Comparison of ENCODE assay signal across 10 cellular contexts in the genomic region with DNA sequence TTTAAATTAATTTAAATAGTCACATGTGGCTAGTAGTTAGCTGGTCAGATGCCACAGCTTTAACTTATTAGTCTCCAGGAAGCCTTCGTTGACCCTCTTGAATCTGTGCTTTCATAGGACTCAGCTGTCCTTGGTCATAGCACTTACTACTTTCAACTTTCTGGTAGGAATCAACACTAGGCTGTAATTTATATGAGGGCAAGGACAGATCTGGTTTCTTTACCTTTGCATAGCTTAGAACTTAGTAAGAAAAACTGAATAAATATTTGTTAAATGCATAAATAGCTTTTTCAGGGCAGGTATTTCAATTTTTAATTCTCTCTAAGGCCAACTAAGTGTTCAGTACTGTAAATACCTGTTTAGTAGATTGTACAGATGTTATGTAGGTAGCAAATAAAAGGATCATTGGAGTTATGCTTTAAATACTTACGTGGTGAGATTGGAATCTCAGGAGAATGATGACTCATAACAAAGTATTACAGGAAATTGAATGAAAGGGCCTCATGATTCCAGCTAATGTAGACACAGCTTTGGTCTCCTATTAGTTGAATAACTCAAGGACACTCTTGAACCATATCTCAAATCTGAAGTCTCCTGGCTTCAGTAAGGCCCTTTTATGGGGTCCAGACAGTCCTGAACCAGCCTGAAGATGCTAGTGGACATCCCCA. TPM values are rescaled to one million over a fixed set of nuclear protein-coding genes. Genes with fewer than 3 reads are reported as not detected.
DNase-seq lines count a peak whose midpoint lies in the region; ATAC-seq and TF ChIP-seq lines count a peak whose summit lies in the region.
"Had no signal": no experiment of that assay in that cellular context is flagged by ENCODE, and none has a peak within 500 bp of the region (broad histone marks: within the 10 kb centered on the region; RNA-seq: fewer than 3 reads in every experiment).

No MANE protein-coding gene starts in this region.

- no peaks in the 10 kb centered on the region for H3K9me2 ChIP-seq in PC-3 (replicated peaks; ENCODE audit: low read length)

- intact Hi-C loops in PC-3 (cut with micrococcal nuclease): loop anchor here (5.0 kb wide), 2 partner anchors 65 to 80 kb away; no protein-coding TSS in a partner anchor

- peak overlapping the region; percentile 79 to 91 for H3K4me3 Mint-ChIP-seq in effector memory CD8-positive, alpha-beta T cell
- peak overlapping the region; percentile 44 for H3K4me3 Mint-ChIP-seq in progenitor cell of endocrine pancreas (ENCODE audit: low read depth)

- DNase-seq in DMS79 treated with DMSO at 0.1 percent for 48 hours (lab: John Stamatoyannopoulos, UW) (peak; percentile 33), PC-3 (peak; percentile 94), progenitor cell of endocrine pancreas (ENCODE audit: low spot score, unreplicated experiment) (no peak)
- no peak for DNase-seq in effector memory CD8-positive, alpha-beta T cell
- DNase-seq: glutamatergic neuron, NCI-H2227 treated with DMSO at 0.1 percent for 48 hours had no signal

- H3K9ac ChIP-seq in PC-3 (ENCODE audit: low read length): peak overlapping the region; percentile 73; the same call in 1 of the 2 replicates

- TF ChIP-seq CTCF in PC-3 (conservative IDR thresholded peaks at IDR 0.05; ENCODE audit: low read depth, low read length): no peak
- no peak for TF ChIP-seq CTCF in progenitor cell of endocrine pancreas (IDR thresholded peaks at IDR 0.05; ENCODE audit: unreplicated experiment)

- peak overlapping the region; percentile 82; the same call in 1 of the 2 replicates for H3K4me3 ChIP-seq in PC-3 (ENCODE audit: low read length)

- BruUV-seq in PC-3 (replicated peaks; lab: Mats Ljungman, UMichigan): TSS peak; percentile 92

- ATAC-seq in PC-3 (peak; percentile 47), HG03469 (IDR thresholded peaks at IDR 0.05; ENCODE audit: unreplicated experiment) (no peak), HG02623 (IDR thresholded peaks at IDR 0.05; ENCODE audit: unreplicated experiment) (no peak), GM18909 (IDR thresholded peaks at IDR 0.05; ENCODE audit: poor library complexity, unreplicated experiment) (no peak), HG03439 (IDR thresholded peaks at IDR 0.05; ENCODE audit: unreplicated experiment) (no peak)
- ATAC-seq in effector memory CD8-positive, alpha-beta T cell (replicated peaks): no peak

- H3K36me3 ChIP-seq in PC-3 (ENCODE audit: low read depth, low read length): peaks cover 6% of the 10 kb centered on the region

- POLR2A ChIA-PET in PC-3 (lab: Charles Lee; ENCODE audit: unreplicated experiment): interaction anchor here (1.0 to 1.1 kb wide), 3 partner anchors 11 to 65 kb away, joined by 4 to 7 read pairs (median 6); no protein-coding TSS in a partner anchor

- H3K4me1 ChIP-seq in PC-3 (ENCODE audit: insufficient read depth, low read length): peaks cover 72% of the 10 kb centered on the region

- H3K27me3 ChIP-seq in PC-3 (ENCODE audit: low read length): no peaks in the 10 kb centered on the region

- peak overlapping the region; percentile 88 for H3K27ac ChIP-seq in PC-3 (ENCODE audit: low read length)

- H3F3A ChIP-seq in PC-3 (ENCODE audit: low read length, unreplicated experiment): no peaks in the 10 kb centered on the region

- H3K4me2 ChIP-seq in PC-3 (ENCODE audit: low read length): peak overlapping the region; percentile 81

- H4K20me1 ChIP-seq in PC-3 (ENCODE audit: low read length): no peaks in the 10 kb centered on the region

- H3K27ac Mint-ChIP-seq in effector memory CD8-positive, alpha-beta T cell: peak overlapping the region; percentile 95 to 98
- H3K27ac Mint-ChIP-seq in progenitor cell of endocrine pancreas: no peak overlapping the region

- H3K4me1 Mint-ChIP-seq in effector memory CD8-positive, alpha-beta T cell (ENCODE audit: low read depth in 2 of 2): peaks cover 27 to 53% of the 10 kb centered on the region in 2 donors
- H3K4me1 Mint-ChIP-seq in progenitor cell of endocrine pancreas (ENCODE audit: low read depth): peaks cover 5% of the 10 kb centered on the region

- peaks cover 28% of the 10 kb centered on the region for H3K36me3 Mint-ChIP-seq in effector memory CD8-positive, alpha-beta T cell (ENCODE audit: insufficient read depth)
- peaks cover under 1% of the 10 kb centered on the region for H3K36me3 Mint-ChIP-seq in progenitor cell of endocrine pancreas (ENCODE audit: insufficient read depth)

- H3K9me3 ChIP-seq in PC-3 (ENCODE audit: low read length): no peaks in the 10 kb centered on the region

- no peaks in the 10 kb centered on the region for H3K27me3 Mint-ChIP-seq in effector memory CD8-positive, alpha-beta T cell
- H3K27me3 Mint-ChIP-seq in progenitor cell of endocrine pancreas: peaks cover 27% of the 10 kb centered on the region

- CTCF ChIA-PET in PC-3 (lab: Charles Lee): no interaction called here

- no peak overlapping the region for H2AFZ ChIP-seq in PC-3 (ENCODE audit: low read length)

- H3K9me3 Mint-ChIP-seq in effector memory CD8-positive, alpha-beta T cell: no peaks in the 10 kb centered on the region
- no peaks in the 10 kb centered on the region for H3K9me3 Mint-ChIP-seq in progenitor cell of endocrine pancreas (ENCODE audit: low read depth)

- H3K79me2 ChIP-seq in PC-3 (ENCODE audit: low read length): peaks cover 59% of the 10 kb centered on the region

RNA-seq across cellular contexts. Expression of gene CLIP4, which starts 2.6 kb away (rescaled TPM):
- total RNA-seq in PC-3 (2014; rRNA removed) (24.2 and 25.1 TPM in 2 replicates), progenitor cell of endocrine pancreas (13.7 and 16.0 TPM in 2 replicates)

RNA-seq across cellular contexts. Expression of gene PCARE, which starts 43.4 kb away (rescaled TPM):
- total RNA-seq in PC-3 (2014; rRNA removed) (not detected in 2 replicates), progenitor cell of endocrine pancreas (not detected in 2 replicates)

Comparison
In these comparisons a context has a peak if more than half of its experiments do, and no peak if none do; other contexts are left out.
1. DNase-seq: peak in DMS79 treated with DMSO at 0.1 percent for 48 hours (single experiment) and PC-3 (single experiment); none in effector memory CD8-positive, alpha-beta T cell (0 of 3) and progenitor cell of endocrine pancreas (single experiment).